21 cellular contexts compared by ENCODE assay signal in genomic region chr5:31783762-31784161, GRCh38.
DNase-seq lines count a peak whose midpoint lies in the region; ATAC-seq and TF ChIP-seq lines count a peak whose summit lies in the region.
"Had no signal": no experiment of that assay in that cellular context is flagged by ENCODE, and none has a peak within 500 bp of the region (broad histone marks: within the 10 kb centered on the region; RNA-seq: fewer than 3 reads in every experiment).

No MANE protein-coding gene starts in this region.

- H3K27me3 ChIP-seq in breast epithelium = no peaks in the 10 kb centered on the region
- no peaks in the 10 kb centered on the region for H3K27me3 ChIP-seq in BE2C
- no peaks in the 10 kb centered on the region for H3K27me3 ChIP-seq in WERI-Rb-1 (ENCODE audit: insufficient read depth, low read depth, severe bottlenecking)

- no peak overlapping the region for H3K4me3 ChIP-seq in breast epithelium
- no peak overlapping the region; the same call in 1 of the 2 replicates for H3K4me3 ChIP-seq in BE2C (ENCODE audit: low read depth, low read length)
- H3K4me3 ChIP-seq in WERI-Rb-1 (ENCODE audit: low read depth, low read length) = no peak overlapping the region

- no peak for TF ChIP-seq POLR2A in breast epithelium (IDR thresholded peaks at IDR 0.05)

- no peaks in the 10 kb centered on the region for H3K36me3 ChIP-seq in breast epithelium
- H3K36me3 ChIP-seq in BE2C = no peaks in the 10 kb centered on the region
- no peaks in the 10 kb centered on the region for H3K36me3 ChIP-seq in WERI-Rb-1

- in situ Hi-C loops in T47D (cut with HindIII; ENCODE audit: low pct_unique_long_range_greater_than_20kb, low sequenced_read_pairs) = no loop called here

- CTCF ChIA-PET in GM10248 (lab: Yijun Ruan, JAX) = no interaction called here

- ATAC-seq in GM19395 (IDR thresholded peaks at IDR 0.05; ENCODE audit: unreplicated experiment) = no peak
- ATAC-seq: Panc1 had no signal

- POLR2A ChIA-PET in GM10248 (lab: Yijun Ruan, JAX) = no interaction called here

- intact Hi-C loops in breast epithelium (cut with DNase I; ENCODE audit: low total_unique reads) = no loop called here

- peak; percentile 41 to 62 for DNase-seq in T47D (ENCODE audit: low read depth in 1 of 2, low spot score in 1 of 2)
- DNase-seq in breast epithelium (ENCODE audit: low spot score in 2 of 2) = no peak
- DNase-seq in BE2C = peak; percentile 47
- peak; percentile 98 for DNase-seq in cerebellar cortex (ENCODE audit: low spot score)
- peak; percentile 28 for DNase-seq in mesenteric fat pad (ENCODE audit: low spot score)
- DNase-seq in WERI-Rb-1 = no peak
- DNase-seq in GM10248 (ENCODE audit: extremely low spot score) = no peak
- DNase-seq: DMS53; Karpas-422; MM.1S; NCI-H1048; NCI-H1417 treated with DMSO at 0.1 percent for 48 hours; NCI-H187; NCI-H2107; NCI-H345; NCI-H524; NCI-H774; NK-92 treated with Interleukin-12 subunit alpha and Interleukin-12 subunit beta, amount 100 ng/mL, for 24 hours; SIG-M5 had no signal

- no peaks in the 10 kb centered on the region for H3K9me3 ChIP-seq in breast epithelium
- no peaks in the 10 kb centered on the region for H3K9me3 ChIP-seq in BE2C
- H3K9me3 ChIP-seq in WERI-Rb-1 (ENCODE audit: severe bottlenecking) = no peaks in the 10 kb centered on the region

- TF ChIP-seq CTCF in breast epithelium (IDR thresholded peaks at IDR 0.05) = no peak
- no peak for TF ChIP-seq CTCF in BE2C (IDR thresholded peaks at IDR 0.05; ENCODE audit: low read depth, low read length)
- TF ChIP-seq CTCF in WERI-Rb-1 (IDR thresholded peaks at IDR 0.05; ENCODE audit: low read depth, low read length) = no peak
- TF ChIP-seq CTCF in GM10248 (IDR thresholded peaks at IDR 0.05; ENCODE audit: control extremely low read depth, extremely low read depth, low read depth, missing control alignments) = no peak

- H3K27ac ChIP-seq in breast epithelium = no peak overlapping the region
- H3K27ac ChIP-seq in WERI-Rb-1 = no peak overlapping the region

- no peaks in the 10 kb centered on the region for H3K4me1 ChIP-seq in breast epithelium
- H3K4me1 ChIP-seq in BE2C = peaks cover 3% of the 10 kb centered on the region

Comparison
In these comparisons a context has a peak if more than half of its experiments do, and no peak if none do; other contexts are left out.
1. DNase-seq: peak in T47D (2 of 2), BE2C (single experiment), cerebellar cortex (single experiment) and mesenteric fat pad (single experiment); none in breast epithelium (0 of 2), WERI-Rb-1 (single experiment) and GM10248 (single experiment).